Comparison of ENCODE assay signal across 7 cellular contexts in genomic region chr6:159762681-159763293, GRCh38. TPM values are rescaled to one million over a fixed set of nuclear protein-coding genes. Genes with fewer than 3 reads are reported as not detected.
DNase-seq lines count a peak whose midpoint lies in the region; ATAC-seq, FAIRE-seq and TF ChIP-seq lines count a peak whose summit lies in the region.

No MANE protein-coding gene starts in this region.

- no peaks in the 10 kb centered on the region for H3K27me3 ChIP-seq in endothelial cell of umbilical vein (ENCODE audit: control insufficient read depth in 2 of 2, insufficient read depth in 2 of 2, low read length in 2 of 2)

- H3K9me1 ChIP-seq in endothelial cell of umbilical vein (replicated peaks; ENCODE audit: control insufficient read depth, extremely low read depth, insufficient read depth, low read length), result no peaks in the 10 kb centered on the region

- CTCF ChIA-PET in endothelial cell of umbilical vein (lab: Charles Lee), result interaction anchor here (0.7 kb wide), 1 partner anchor 10 kb away, joined by 3 read pairs; no protein-coding TSS in a partner anchor

- intact Hi-C loops in endothelial cell of umbilical vein (cut with micrococcal nuclease), result loop anchor here (1.0 kb wide), 3 partner anchors 27 to 71 kb away; partner anchors contain the start of genes TCP1 and WTAP

- no peaks in the 10 kb centered on the region for H3K9me3 ChIP-seq in endothelial cell of umbilical vein (replicated peaks; ENCODE audit: control insufficient read depth, insufficient read depth, low read length)

- TF ChIP-seq CTCF in endothelial cell of umbilical vein (IDR thresholded peaks at IDR 0.05; ENCODE audit: extremely low read depth in 1 of 2, insufficient read depth in 1 of 2, low read depth in 1 of 2, low read length in 2 of 2), result no peak

- peak overlapping the region; percentile 98 for H3K27ac Mint-ChIP-seq in T-helper 1 cell treated with Interleukin-12 subunit alpha and Interleukin-12 subunit beta and Interleukin-4 antibody, amounts not matched to agents 30 μg/mL and 1 μg/mL, for 36 hours
- peak overlapping the region; percentile 94 to 99 (median 97) for H3K27ac Mint-ChIP-seq in naive B cell

- H3K27me3 Mint-ChIP-seq in T-helper 1 cell treated with Interleukin-12 subunit alpha and Interleukin-12 subunit beta and Interleukin-4 antibody, amounts not matched to agents 30 μg/mL and 1 μg/mL, for 36 hours (ENCODE audit: low read depth), result no peaks in the 10 kb centered on the region
- no peaks in the 10 kb centered on the region for H3K27me3 Mint-ChIP-seq in naive B cell

- FAIRE-seq in GM18507 (lab: Jason Lieb, UNC), result peak; percentile 53
- no peak for FAIRE-seq in endothelial cell of umbilical vein (lab: Jason Lieb, UNC)

- peak overlapping the region; percentile 83 for H3K9ac ChIP-seq in endothelial cell of umbilical vein (replicated peaks; ENCODE audit: extremely low read depth, insufficient read depth, low read length)

- H3K36me3 ChIP-seq in endothelial cell of umbilical vein (ENCODE audit: control insufficient read depth in 2 of 2, extremely low read depth in 1 of 2, insufficient read depth in 2 of 2, low read length in 2 of 2), result peaks cover 12% of the 10 kb centered on the region in 2 experiments

- peaks cover 16% of the 10 kb centered on the region for H3K79me2 ChIP-seq in endothelial cell of umbilical vein (ENCODE audit: control insufficient read depth, insufficient read depth, low read length)

- H3K4me2 ChIP-seq in endothelial cell of umbilical vein (ENCODE audit: insufficient read depth, low read length), result peak overlapping the region; percentile 70

- POLR2A ChIA-PET in endothelial cell of umbilical vein (lab: Charles Lee), result interaction anchor here (0.7 kb wide), 1 partner anchor 26 kb away, joined by 7 read pairs; no protein-coding TSS in a partner anchor

- peaks cover 37% of the 10 kb centered on the region for H3K4me1 Mint-ChIP-seq in T-helper 1 cell treated with Interleukin-12 subunit alpha and Interleukin-12 subunit beta and Interleukin-4 antibody, amounts not matched to agents 30 μg/mL and 1 μg/mL, for 36 hours (ENCODE audit: low read depth)
- peaks cover 22 to 38% (median 23%) of the 10 kb centered on the region in 3 donors for H3K4me1 Mint-ChIP-seq in naive B cell

- peak overlapping the region; percentile 71 to 97 (median 92) for H3K4me3 ChIP-seq in endothelial cell of umbilical vein (replicated peaks in 1 of 3; ENCODE audit: insufficient read depth in 1 of 3, low read depth in 1 of 3, low read length in 3 of 3)

- H2AFZ ChIP-seq in endothelial cell of umbilical vein (ENCODE audit: low read depth, low read length), result peak overlapping the region; percentile 82

- H3K4me3 Mint-ChIP-seq in T-helper 1 cell treated with Interleukin-12 subunit alpha and Interleukin-12 subunit beta and Interleukin-4 antibody, amounts not matched to agents 30 μg/mL and 1 μg/mL, for 36 hours, result peak overlapping the region; percentile 97
- peak overlapping the region; percentile 89 to 98 (median 95) for H3K4me3 Mint-ChIP-seq in naive B cell

- peak overlapping the region; percentile 85 for H3K27ac ChIP-seq in endothelial cell of umbilical vein (ENCODE audit: insufficient read depth, low read depth, low read length)

- ATAC-seq in HG02840 (IDR thresholded peaks at IDR 0.05; ENCODE audit: low FRiP score, unreplicated experiment) (peak; percentile 2), naive B cell (ENCODE audit: low read depth in 2 of 2) (peak; percentile 3 to 9), HG02763 (IDR thresholded peaks at IDR 0.05; ENCODE audit: unreplicated experiment) (no peak)

- TSS peak; percentile 45 for BruUV-seq in endothelial cell of umbilical vein (replicated peaks; lab: Mats Ljungman, UMichigan)

- DNase-seq in GM18507 (ENCODE audit: extremely low spot score, insufficient read length, low read depth) (peak; percentile 4), endothelial cell of umbilical vein (ENCODE audit: low read depth, low spot score) (no peak), naive B cell (no peak), putamen (ENCODE audit: low spot score) (no peak)

- no peaks in the 10 kb centered on the region for H4K20me1 ChIP-seq in endothelial cell of umbilical vein (replicated peaks; ENCODE audit: control insufficient read depth, extremely low read depth, insufficient read depth, low read length)

- peaks cover 20% of the 10 kb centered on the region for H3K4me1 ChIP-seq in endothelial cell of umbilical vein (ENCODE audit: control insufficient read depth, extremely low read depth, insufficient read depth, low read length)

- no peaks in the 10 kb centered on the region for H3K9me3 Mint-ChIP-seq in T-helper 1 cell treated with Interleukin-12 subunit alpha and Interleukin-12 subunit beta and Interleukin-4 antibody, amounts not matched to agents 30 μg/mL and 1 μg/mL, for 36 hours
- H3K9me3 Mint-ChIP-seq in naive B cell, result no peaks in the 10 kb centered on the region

- peaks cover 36% of the 10 kb centered on the region for H3K36me3 Mint-ChIP-seq in T-helper 1 cell treated with Interleukin-12 subunit alpha and Interleukin-12 subunit beta and Interleukin-4 antibody, amounts not matched to agents 30 μg/mL and 1 μg/mL, for 36 hours (ENCODE audit: low read depth)
- H3K36me3 Mint-ChIP-seq in naive B cell, result peaks cover 2 to 4% of the 10 kb centered on the region in 2 donors

- dilution Hi-C loops in endothelial cell of umbilical vein (cut with MboI; ENCODE audit: extremely low pct_ligation_motif_present, low sequenced_read_pairs), result no loop called here

- no peak for TF ChIP-seq POLR2A in endothelial cell of umbilical vein (IDR thresholded peaks at IDR 0.05; ENCODE audit: low read depth, low read length)

TF ChIP-seq in endothelial cell of umbilical vein, 7 proteins besides CTCF, POLR2A, EP300 and RAD21 (continues in another document):
- TF ChIP-seq EZH2 (IDR thresholded peaks at IDR 0.05; ENCODE audit: borderline replicate concordance, low read depth, low read length, severe bottlenecking) (no peak), JUN (IDR thresholded peaks at IDR 0.05; ENCODE audit: borderline replicate concordance, insufficient read depth, insufficient read length, low read depth) (no peak), FOS (IDR thresholded peaks at IDR 0.05; ENCODE audit: borderline replicate concordance, insufficient read depth, low read length) (no peak), POLR2AphosphoS5 (IDR thresholded peaks at IDR 0.05; ENCODE audit: insufficient read depth, low read depth, low read length) (no peak)

RNA-seq across cellular contexts. Expression of gene ACAT2, which starts 0.9 kb away (rescaled TPM):
- 114 and 131 TPM in 2 replicates for total RNA-seq in endothelial cell of umbilical vein
- polyA plus RNA-seq in endothelial cell of umbilical vein (32.3 and 44.6 TPM in 2 replicates), naive B cell (ENCODE audit: low read depth in 6 of 6) (10 to 100 TPM; 20.8 to 39.8 (median 27.8) TPM)
- 63.6 and 68.4 TPM in 2 replicates for polyA plus RNA-seq in endothelial cell of umbilical vein (2011; cell fraction: cytosol; rRNA removed)
- polyA plus RNA-seq in endothelial cell of umbilical vein (2011; cell fraction: nucleus; rRNA removed), result 38.1 and 47.5 TPM in 2 replicates
- 20.6 and 38.3 TPM in 2 replicates for polyA plus RNA-seq in endothelial cell of umbilical vein (2012)
- 62.8 and 75.8 TPM in 2 replicates for polyA minus RNA-seq in endothelial cell of umbilical vein
- polyA minus RNA-seq in endothelial cell of umbilical vein (2011; cell fraction: cytosol; rRNA and poly(A)+ RNA removed), result 26.7 TPM
- 16.8 and 21.5 TPM in 2 replicates for polyA minus RNA-seq in endothelial cell of umbilical vein (2011; cell fraction: nucleus; rRNA and poly(A)+ RNA removed)

RNA-seq across cellular contexts. Expression of gene TCP1, which starts 26.6 kb away (rescaled TPM):
- 288 and 302 TPM in 2 replicates for total RNA-seq in endothelial cell of umbilical vein
- polyA plus RNA-seq in endothelial cell of umbilical vein, result 112 and 168 TPM in 2 replicates
- polyA plus RNA-seq in endothelial cell of umbilical vein (2011; cell fraction: cytosol; rRNA removed), result 119 and 120 TPM in 2 replicates
- polyA plus RNA-seq in endothelial cell of umbilical vein (2011; cell fraction: nucleus; rRNA removed), result 232 and 279 TPM in 2 replicates
- 253 and 293 TPM in 2 replicates for polyA plus RNA-seq in endothelial cell of umbilical vein (2012)
- polyA minus RNA-seq in endothelial cell of umbilical vein, result 206 and 271 TPM in 2 replicates
- polyA minus RNA-seq in endothelial cell of umbilical vein (2011; cell fraction: cytosol; rRNA and poly(A)+ RNA removed), result 279 TPM
- 150 and 164 TPM in 2 replicates for polyA minus RNA-seq in endothelial cell of umbilical vein (2011; cell fraction: nucleus; rRNA and poly(A)+ RNA removed)
- polyA plus RNA-seq in naive B cell (ENCODE audit: low read depth in 6 of 6), result 10 to 100 TPM; 69.6 to 86.2 (median 73.3) TPM

RNA-seq across cellular contexts. Expression of gene MRPL18, which starts 27.5 kb away (rescaled TPM):
- 70.7 and 70.8 TPM in 2 replicates for total RNA-seq in endothelial cell of umbilical vein
- 40.5 and 55.4 TPM in 2 replicates for polyA plus RNA-seq in endothelial cell of umbilical vein
- polyA plus RNA-seq in endothelial cell of umbilical vein (2011; cell fraction: cytosol; rRNA removed), result 78.1 and 83.1 TPM in 2 replicates
- 26.4 and 30.8 TPM in 2 replicates for polyA plus RNA-seq in endothelial cell of umbilical vein (2011; cell fraction: nucleus; rRNA removed)
- 67.8 and 89.4 TPM in 2 replicates for polyA plus RNA-seq in endothelial cell of umbilical vein (2012)
- polyA minus RNA-seq in endothelial cell of umbilical vein, result 25.4 and 35.4 TPM in 2 replicates
- 16.3 TPM for polyA minus RNA-seq in endothelial cell of umbilical vein (2011; cell fraction: cytosol; rRNA and poly(A)+ RNA removed)
- polyA minus RNA-seq in endothelial cell of umbilical vein (2011; cell fraction: nucleus; rRNA and poly(A)+ RNA removed), result 8.4 and 10.1 TPM in 2 replicates
- 100 to 1,000 TPM in 2 of 6 donors, 10 to 100 TPM in 4; 51.6 to 124 (median 86.4) TPM for polyA plus RNA-seq in naive B cell (ENCODE audit: low read depth in 6 of 6)

RNA-seq across cellular contexts. Expression of gene WTAP, which starts 35.5 kb away (rescaled TPM):
- 75.6 and 81.6 TPM in 2 replicates for total RNA-seq in endothelial cell of umbilical vein
- polyA plus RNA-seq in endothelial cell of umbilical vein (16.5 and 21.7 TPM in 2 replicates), naive B cell (ENCODE audit: low read depth in 6 of 6) (100 to 1,000 TPM; 142 to 203 (median 152) TPM)
- 20.7 and 22.2 TPM in 2 replicates for polyA plus RNA-seq in endothelial cell of umbilical vein (2011; cell fraction: cytosol; rRNA removed)
- polyA plus RNA-seq in endothelial cell of umbilical vein (2011; cell fraction: nucleus; rRNA removed), result 31.5 and 37.9 TPM in 2 replicates
- 51.1 and 74.2 TPM in 2 replicates for polyA plus RNA-seq in endothelial cell of umbilical vein (2012)
- polyA minus RNA-seq in endothelial cell of umbilical vein, result 35.7 and 37.0 TPM in 2 replicates
- 16.8 TPM for polyA minus RNA-seq in endothelial cell of umbilical vein (2011; cell fraction: cytosol; rRNA and poly(A)+ RNA removed)
- 43.8 and 60.2 TPM in 2 replicates for polyA minus RNA-seq in endothelial cell of umbilical vein (2011; cell fraction: nucleus; rRNA and poly(A)+ RNA removed)

RNA-seq across cellular contexts. Expression of gene PNLDC1, which starts 37.3 kb away (rescaled TPM):
- total RNA-seq in endothelial cell of umbilical vein, result not detected in 2 replicates
- polyA plus RNA-seq in endothelial cell of umbilical vein, result not detected in 2 replicates
- polyA plus RNA-seq in endothelial cell of umbilical vein (2011; cell fraction: cytosol; rRNA removed), result not detected in 2 replicates
- polyA plus RNA-seq in endothelial cell of umbilical vein (2011; cell fraction: nucleus; rRNA removed), result not detected in 2 replicates
- polyA plus RNA-seq in endothelial cell of umbilical vein (2012), result not detected in 2 replicates
- not detected in 2 replicates for polyA minus RNA-seq in endothelial cell of umbilical vein
- polyA minus RNA-seq in endothelial cell of umbilical vein (2011; cell fraction: cytosol; rRNA and poly(A)+ RNA removed), result not detected
- not detected in 2 replicates for polyA minus RNA-seq in endothelial cell of umbilical vein (2011; cell fraction: nucleus; rRNA and poly(A)+ RNA removed)
- not detected for polyA plus RNA-seq in naive B cell (ENCODE audit: low read depth in 6 of 6)
